18 cellular contexts compared by ENCODE assay signal in the genomic region with DNA sequence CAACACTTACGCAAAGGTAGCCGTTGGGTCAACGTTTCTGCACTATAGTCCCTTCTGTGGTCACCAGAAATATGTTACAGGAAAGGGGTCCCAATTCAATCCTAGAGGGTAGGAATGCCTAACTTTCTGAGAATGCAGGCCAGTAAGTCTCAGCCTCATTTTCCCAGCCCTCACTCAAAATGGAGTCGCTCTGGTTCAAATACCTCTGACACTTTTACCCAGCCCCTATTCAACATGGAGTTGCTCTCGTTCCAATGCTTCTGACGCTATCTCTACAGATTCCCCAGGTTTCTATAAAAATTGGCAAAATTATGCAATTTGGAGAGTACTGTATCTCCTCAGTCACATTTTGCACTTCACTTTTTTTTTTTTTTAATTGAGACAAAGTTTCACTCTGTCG. TPM values are rescaled to one million over a fixed set of nuclear protein-coding genes. Genes with fewer than 3 reads are reported as not detected.
DNase-seq lines count a peak whose midpoint lies in the region; ATAC-seq, FAIRE-seq and TF ChIP-seq lines count a peak whose summit lies in the region.
"Had no signal": no experiment of that assay in that cellular context is flagged by ENCODE, and none has a peak within 500 bp of the region (broad histone marks: within the 10 kb centered on the region; RNA-seq: fewer than 3 reads in every experiment).

No MANE protein-coding gene starts in this region.

- no peaks in the 10 kb centered on the region for H3K9me3 ChIP-seq in SK-N-SH
- H3K9me3 ChIP-seq in astrocyte (ENCODE audit: insufficient read depth, low read depth, low read length) = no peaks in the 10 kb centered on the region
- no peaks in the 10 kb centered on the region for H3K9me3 ChIP-seq in mesodermal cell (ENCODE audit: control insufficient read depth, low read length)
- H3K9me3 ChIP-seq: BLaER1 had no signal

- DNase-seq in SK-N-SH (no peak), astrocyte (ENCODE audit: low read depth) (no peak), NCI-H510A (lab: John Stamatoyannopoulos, UW) (no peak), Right ventricle myocardium inferior (ENCODE audit: missing footprints) (no peak)
- DNase-seq in stimulated activated naive CD4-positive, alpha-beta T cell treated with Interleukin-2 at 50 U/mL for 16 hours (lab: John Stamatoyannopoulos, UW) = no peak
- DNase-seq: DND-41, EL, GOT3, H7, HFFc6 had no signal

- H3K4me3 Mint-ChIP-seq in astrocyte (ENCODE audit: unreplicated experiment) = no peak overlapping the region
- H3K4me3 Mint-ChIP-seq: HFFc6 had no signal

- no peak overlapping the region for H3K27ac ChIP-seq in SK-N-SH (ENCODE audit: low read depth in 2 of 2, low read length in 1 of 2)
- H3K27ac ChIP-seq in astrocyte (ENCODE audit: low read depth, low read length) = no peak overlapping the region
- peak overlapping the region; percentile 16 for H3K27ac ChIP-seq in mesodermal cell (ENCODE audit: low read depth, low read length, severe bottlenecking)
- H3K27ac ChIP-seq: 22Rv1, A549, BLaER1 had no signal

- H3K4me3 ChIP-seq in SK-N-SH (ENCODE audit: low read depth in 2 of 2, low read length in 1 of 2) (no peak overlapping the region), astrocyte (ENCODE audit: insufficient read depth, low read depth, low read length) (no peak overlapping the region), mesodermal cell (ENCODE audit: extremely low read depth, insufficient read depth, low read length, poor library complexity, severe bottlenecking) (no peak overlapping the region)
- H3K4me3 ChIP-seq: A549, BLaER1, GM12878 had no signal

- no peak overlapping the region for H3K9ac ChIP-seq in SK-N-SH
- H3K9ac ChIP-seq in astrocyte (ENCODE audit: low read length) = no peak overlapping the region
- H3K9ac ChIP-seq: BLaER1 had no signal

- H3K9me3 Mint-ChIP-seq in astrocyte (ENCODE audit: unreplicated experiment) = no peaks in the 10 kb centered on the region
- H3K9me3 Mint-ChIP-seq: HFFc6 had no signal

- no peak for ATAC-seq in SK-N-SH treated with all-trans-retinoic acid at 6 μM for 48 hours
- ATAC-seq in Right ventricle myocardium inferior = no peak
- no peak for ATAC-seq in HG03342 (IDR thresholded peaks at IDR 0.05; ENCODE audit: unreplicated experiment)
- ATAC-seq: A549, GM12878, HCT116 had no signal

- peak overlapping the region; percentile 18 for H3K27ac Mint-ChIP-seq in astrocyte (ENCODE audit: unreplicated experiment)
- H3K27ac Mint-ChIP-seq: HFFc6 had no signal

- no peaks in the 10 kb centered on the region for H3K27me3 Mint-ChIP-seq in astrocyte (ENCODE audit: low read depth, unreplicated experiment)

- no peak for FAIRE-seq in astrocyte (lab: Jason Lieb, UNC)
- FAIRE-seq: A549, GM12878 had no signal

- peaks cover 9% of the 10 kb centered on the region for H3K4me1 Mint-ChIP-seq in astrocyte (ENCODE audit: low read depth, unreplicated experiment)

- H3K36me3 Mint-ChIP-seq in astrocyte (ENCODE audit: low read depth, unreplicated experiment) = peaks cover 21% of the 10 kb centered on the region

- no peak for TF ChIP-seq CTCF in SK-N-SH (IDR thresholded peaks at IDR 0.05)
- TF ChIP-seq CTCF in astrocyte (IDR thresholded peaks at IDR 0.05; ENCODE audit: insufficient read depth, low read depth, low read length) = no peak

- H3K9me2 ChIP-seq in SK-N-SH = no peaks in the 10 kb centered on the region

- intact Hi-C loops in Right ventricle myocardium inferior (cut with DNase I) = loop anchor here (2.0 kb wide), 1 partner anchor 41 kb away; no protein-coding TSS in a partner anchor

- CTCF ChIA-PET in SK-N-SH (lab: Yijun Ruan, JAX) = no interaction called here

- H3K36me3 ChIP-seq in SK-N-SH (replicated peaks in 1 of 2; ENCODE audit: control insufficient read depth in 1 of 2, insufficient read depth in 2 of 2, low read length in 1 of 2) = peaks cover 3 to 6% of the 10 kb centered on the region in 2 experiments
- no peaks in the 10 kb centered on the region for H3K36me3 ChIP-seq in astrocyte (ENCODE audit: insufficient read depth, low read length)
- peaks cover 24% of the 10 kb centered on the region for H3K36me3 ChIP-seq in mesodermal cell (ENCODE audit: control insufficient read depth, insufficient read depth, low read length)

- no peak overlapping the region for H2AFZ ChIP-seq in SK-N-SH (ENCODE audit: low read depth)
- no peak overlapping the region for H2AFZ ChIP-seq in astrocyte (ENCODE audit: low read depth, low read length)

- no peak for TF ChIP-seq EP300 in SK-N-SH (IDR thresholded peaks at IDR 0.05; ENCODE audit: borderline replicate concordance in 1 of 2, low read depth in 1 of 2, low read length in 1 of 2)

- no peaks in the 10 kb centered on the region for H3K79me2 ChIP-seq in SK-N-SH (ENCODE audit: insufficient read depth)
- H3K79me2 ChIP-seq in astrocyte (ENCODE audit: insufficient read depth, low read length) = peaks cover 2% of the 10 kb centered on the region

- H3K4me1 ChIP-seq in SK-N-SH (ENCODE audit: control insufficient read depth in 1 of 2, insufficient read depth in 2 of 2, low read depth in 1 of 2, low read length in 1 of 2) = peaks cover 3 to 31% of the 10 kb centered on the region in 2 experiments; a peak in 2 of 4 replicates
- H3K4me1 ChIP-seq in astrocyte (ENCODE audit: insufficient read depth, low read length) = peaks cover 2% of the 10 kb centered on the region
- H3K4me1 ChIP-seq in mesodermal cell (ENCODE audit: control insufficient read depth, insufficient read depth, low read length, poor library complexity, severe bottlenecking) = peaks cover 7% of the 10 kb centered on the region
- H3K4me1 ChIP-seq: A549 had no signal

- peaks cover 8% of the 10 kb centered on the region for H3F3A ChIP-seq in SK-N-SH (replicated peaks; ENCODE audit: insufficient read depth)

- no peaks in the 10 kb centered on the region for H3K27me3 ChIP-seq in SK-N-SH (ENCODE audit: insufficient read depth)
- no peaks in the 10 kb centered on the region for H3K27me3 ChIP-seq in astrocyte (ENCODE audit: insufficient read depth, low read length)
- H3K27me3 ChIP-seq: BLaER1 had no signal

- over 99% methylated on average over 7 of the region's 7 CpGs for WGBS in SK-N-SH (ENCODE audit: low lambda C conversion rate)
- WGBS in mesodermal cell (ENCODE audit: insufficient coverage in 2 of 2), 2 experiments = 88 to 90% methylated on average over 2 to 5 of the region's 7 CpGs

- H3K4me2 ChIP-seq in SK-N-SH (no peak overlapping the region), astrocyte (ENCODE audit: low read length) (no peak overlapping the region)
- H3K4me2 ChIP-seq: A549, BLaER1 had no signal

- POLR2A ChIA-PET in SK-N-SH (lab: Yijun Ruan, JAX) = no interaction called here

- no peak for TF ChIP-seq RAD21 in SK-N-SH (IDR thresholded peaks at IDR 0.05; ENCODE audit: low read length)

- no peaks in the 10 kb centered on the region for H4K20me1 ChIP-seq in SK-N-SH (ENCODE audit: insufficient read depth)
- no peaks in the 10 kb centered on the region for H4K20me1 ChIP-seq in astrocyte (ENCODE audit: insufficient read depth, low read length)
- H4K20me1 ChIP-seq: BLaER1 had no signal

TF ChIP-seq in SK-N-SH treated with all-trans-retinoic acid at 6 μM for 48 hours, 23 proteins besides CTCF, POLR2A, EP300 and RAD21:
- TF ChIP-seq, protein P1, sequence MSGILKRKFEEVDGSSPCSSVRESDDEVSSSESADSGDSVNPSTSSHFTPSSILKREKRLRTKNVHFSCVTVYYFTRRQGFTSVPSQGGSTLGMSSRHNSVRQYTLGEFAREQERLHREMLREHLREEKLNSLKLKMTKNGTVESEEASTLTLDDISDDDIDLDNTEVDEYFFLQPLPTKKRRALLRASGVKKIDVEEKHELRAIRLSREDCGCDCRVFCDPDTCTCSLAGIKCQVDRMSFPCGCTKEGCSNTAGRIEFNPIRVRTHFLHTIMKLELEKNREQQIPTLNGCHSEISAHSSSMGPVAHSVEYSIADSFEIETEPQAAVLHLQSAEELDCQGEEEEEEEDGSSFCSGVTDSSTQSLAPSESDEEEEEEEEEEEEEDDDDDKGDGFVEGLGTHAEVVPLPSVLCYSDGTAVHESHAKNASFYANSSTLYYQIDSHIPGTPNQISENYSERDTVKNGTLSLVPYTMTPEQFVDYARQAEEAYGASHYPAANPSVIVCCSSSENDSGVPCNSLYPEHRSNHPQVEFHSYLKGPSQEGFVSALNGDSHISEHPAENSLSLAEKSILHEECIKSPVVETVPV (CRISPR knock-in tag; IDR thresholded peaks at IDR 0.05) = 0 out of 2 replicates have a peak, but pooled peaks have one; percentile 33
- no peak for TF ChIP-seq ESRRG (CRISPR knock-in tag; IDR thresholded peaks at IDR 0.05)
TF ChIP-seq in SK-N-SH treated with all-trans-retinoic acid at 6 μM for 48 hours: peak in this region for 1.

TF ChIP-seq in SK-N-SH, 30 proteins besides CTCF, POLR2A, EP300 and RAD21 (continues in another document):
- TF ChIP-seq REST (IDR thresholded peaks at IDR 0.05; ENCODE audit: low read depth, low read length) = no peak
- TF ChIP-seq RXRA (IDR thresholded peaks at IDR 0.05; ENCODE audit: borderline replicate concordance, low read depth) = no peak
- no peak for TF ChIP-seq RFX5 (IDR thresholded peaks at IDR 0.05; ENCODE audit: low read length)

RNA-seq across cellular contexts. Expression of gene ZNF445, which starts 39.7 kb away (rescaled TPM):
- 2.2 and 2.9 TPM in 2 replicates for polyA plus RNA-seq in SK-N-SH (2012; rRNA removed)
- polyA plus RNA-seq in SK-N-SH (2012; cell fraction: cytosol; rRNA removed) = 1.6 and 2.0 TPM in 2 replicates
- 6.2 and 8.1 TPM in 2 replicates for polyA plus RNA-seq in SK-N-SH (2012; cell fraction: nucleus; rRNA removed)
- total RNA-seq in astrocyte (20.9 and 21.3 TPM in 2 replicates), Right ventricle myocardium inferior (12.7 TPM)
- 11.2 TPM for polyA plus RNA-seq in mesodermal cell (2013, experiment 1 of 2)
- polyA plus RNA-seq in mesodermal cell (2013, experiment 2 of 2) = 9.2 TPM
